In genomic region chr14:24315243-24315806, GRCh38 we compare ENCODE assay signal across 19 cellular contexts. TPM values are rescaled to one million over a fixed set of nuclear protein-coding genes. Genes with fewer than 3 reads are reported as not detected.
DNase-seq lines count a peak whose midpoint lies in the region; ATAC-seq, FAIRE-seq and TF ChIP-seq lines count a peak whose summit lies in the region.
"Had no signal": no experiment of that assay in that cellular context is flagged by ENCODE, and none has a peak within 500 bp of the region (broad histone marks: within the 10 kb centered on the region; RNA-seq: fewer than 3 reads in every experiment).

No MANE protein-coding gene starts in this region.

- TF ChIP-seq POLR2A in K562 (conservative IDR thresholded peaks at IDR 0.05) (no peak), suprapubic skin (IDR thresholded peaks at IDR 0.05) (no peak)

- peak overlapping the region; percentile 65 for H3K27ac Mint-ChIP-seq in activated CD4-positive, alpha-beta T cell treated with anti-CD3 and anti-CD28 coated beads, Interleukin-2, amount 10 ng/mL, durations not matched to agents 24 days and 14 days
- H3K27ac Mint-ChIP-seq: activated T-cell treated with anti-CD3 and anti-CD28 coated beads, Interleukin-2, amount 50 U/mL, for 72 hours; memory B cell had no signal

- H3K9me3 Mint-ChIP-seq in activated CD4-positive, alpha-beta T cell treated with anti-CD3 and anti-CD28 coated beads, Interleukin-2, amount 10 ng/mL, durations not matched to agents 24 days and 14 days: no peaks in the 10 kb centered on the region
- H3K9me3 Mint-ChIP-seq: activated T-cell treated with anti-CD3 and anti-CD28 coated beads, Interleukin-2, amount 50 U/mL, for 72 hours; memory B cell had no signal

- H3K4me1 Mint-ChIP-seq in activated CD4-positive, alpha-beta T cell treated with anti-CD3 and anti-CD28 coated beads, Interleukin-2, amount 10 ng/mL, durations not matched to agents 24 days and 14 days: peaks cover 55% of the 10 kb centered on the region

- CTCF ChIA-PET in K562 (lab: Yijun Ruan, JAX; ENCODE audit: low intra/inter-chr PET ratio): no interaction called here

- TF ChIP-seq RAD21 in K562 (CRISPR knock-in tag; conservative IDR thresholded peaks at IDR 0.05 in 1 of 2, IDR thresholded peaks at IDR 0.05 in 1 of 2): no peak

- no TSS peak for BruUV-seq in K562 (replicated peaks; lab: Mats Ljungman, UMichigan)

- H2AFZ ChIP-seq in K562 (ENCODE audit: low read depth, low read length): peak overlapping the region; percentile 83; the same call in 1 of the 2 replicates

- H3K9ac ChIP-seq in K562 (ENCODE audit: insufficient read depth in 1 of 2, low read depth in 2 of 2, low read length in 2 of 2): 0 out of 4 replicates have a peak overlapping the region, but pooled peaks of 1 of the 2 experiments have one; percentile 11

- no peak for TF ChIP-seq EP300 in K562 (IDR thresholded peaks at IDR 0.05; ENCODE audit: low read length)
- TF ChIP-seq EP300 in suprapubic skin (IDR thresholded peaks at IDR 0.05): no peak

- peak overlapping the region; percentile 71; the same call in 2 of the 3 replicates for H3K27ac ChIP-seq in K562 (ENCODE audit: extremely low read depth, low read depth, low read length)
- peak overlapping the region; percentile 64 for H3K27ac ChIP-seq in suprapubic skin
- H3K27ac ChIP-seq: ovary, thoracic aorta had no signal

- H3K36me3 ChIP-seq in K562 (ENCODE audit: control insufficient read depth, insufficient read depth, low read length) (peaks cover 5% of the 10 kb centered on the region; the same call in 1 of the 3 replicates), suprapubic skin (no peaks in the 10 kb centered on the region)
- H3K36me3 ChIP-seq: ovary, thoracic aorta had no signal

- H3K9me3 ChIP-seq in K562 (replicated peaks; ENCODE audit: control insufficient read depth, insufficient read depth, low read depth, low read length) (no peaks in the 10 kb centered on the region), mononuclear cell (ENCODE audit: low read depth, low read length) (no peaks in the 10 kb centered on the region), suprapubic skin (no peaks in the 10 kb centered on the region)
- H3K9me3 ChIP-seq: ovary, thoracic aorta had no signal

- H3K27me3 ChIP-seq in K562 (ENCODE audit: control insufficient read depth in 2 of 2, insufficient read depth in 2 of 2, low read length in 2 of 2) (no peaks in the 10 kb centered on the region), mononuclear cell (ENCODE audit: insufficient read depth, low read length) (no peaks in the 10 kb centered on the region), suprapubic skin (no peaks in the 10 kb centered on the region)
- H3K27me3 ChIP-seq: ovary had no signal

- no peak for FAIRE-seq in K562 (lab: Jason Lieb, UNC)
- FAIRE-seq: A204.1 had no signal

- peak overlapping the region; percentile 86 for H3K4me3 Mint-ChIP-seq in activated CD4-positive, alpha-beta T cell treated with anti-CD3 and anti-CD28 coated beads, Interleukin-2, amount 10 ng/mL, durations not matched to agents 24 days and 14 days
- H3K4me3 Mint-ChIP-seq: memory B cell had no signal

- POLR2A ChIA-PET in K562 (lab: Yijun Ruan, JAX): interaction anchor here (0.6 to 1.2 kb wide), 5 partner anchors 9 to 213 kb away, joined by 3 to 5 read pairs (median 3); partner anchors contain the start of genes DHRS1 and NOP9

- H3K36me3 Mint-ChIP-seq in activated CD4-positive, alpha-beta T cell treated with anti-CD3 and anti-CD28 coated beads, Interleukin-2, amount 10 ng/mL, durations not matched to agents 24 days and 14 days (ENCODE audit: low read depth): peaks cover 22% of the 10 kb centered on the region
- H3K36me3 Mint-ChIP-seq: memory B cell had no signal

- peak overlapping the region; percentile 60 for H3K4me2 ChIP-seq in K562 (ENCODE audit: insufficient read depth, low read length)

- in situ Hi-C loops in K562 (cut with MboI): no loop called here

- H3K27me3 Mint-ChIP-seq in activated CD4-positive, alpha-beta T cell treated with anti-CD3 and anti-CD28 coated beads, Interleukin-2, amount 10 ng/mL, durations not matched to agents 24 days and 14 days: peaks cover 6% of the 10 kb centered on the region

- no peak for TF ChIP-seq CTCF in K562 (IDR thresholded peaks at IDR 0.05 in 2 of 3, conservative IDR thresholded peaks at IDR 0.05 in 1 of 3; ENCODE audit: insufficient read depth in 2 of 3, low read depth in 1 of 3, low read length in 3 of 3)
- TF ChIP-seq CTCF in suprapubic skin (IDR thresholded peaks at IDR 0.05): no peak

- no peaks in the 10 kb centered on the region for H4K20me1 ChIP-seq in K562 (replicated peaks; ENCODE audit: control insufficient read depth, insufficient read depth, low read length)

- no peak for DNase-seq in activated CD4-positive, alpha-beta T cell treated with anti-CD3 and anti-CD28 coated beads, Interleukin-2, amount 10 ng/mL, durations not matched to agents 24 days and 14 days
- DNase-seq in activated CD4-positive, alpha-beta T cell treated with anti-CD3 and anti-CD28 coated beads, Interleukin-2, amount 50 U/mL, for 4 hours: no peak
- no peak for DNase-seq in K562 (ENCODE audit: extremely low read depth in 1 of 4, low spot score in 3 of 4)
- DNase-seq in suprapubic skin (ENCODE audit: low spot score in 2 of 2): no peak
- DNase-seq in iPS-NIHi11 (ENCODE audit: low spot score): no peak
- no peak for DNase-seq in NCI-H2107 treated with DMSO at 0.1 percent for 48 hours (lab: John Stamatoyannopoulos, UW; ENCODE audit: unreplicated experiment)
- DNase-seq: activated CD4-positive, alpha-beta T cell treated with anti-CD3 and anti-CD28 coated beads for 1 hour; activated T-cell treated with anti-CD3 and anti-CD28 coated beads, Interleukin-2, amount 50 U/mL, for 72 hours; cortex of kidney; Kasumi-1; NCI-H146; stimulated activated CD4-positive, alpha-beta T cell treated with anti-CD3 and anti-CD28 coated beads, Interleukin-15, amount 100 ng/mL, for 24 hours had no signal

- H3K79me2 ChIP-seq in K562 (ENCODE audit: control insufficient read depth, insufficient read depth, low read length): no peaks in the 10 kb centered on the region

- H3K4me3 ChIP-seq in K562: no peak overlapping the region
- H3K4me3 ChIP-seq in mononuclear cell (ENCODE audit: low read length): peak overlapping the region; percentile 34
- H3K4me3 ChIP-seq in suprapubic skin: no peak overlapping the region
- H3K4me3 ChIP-seq: ovary, thoracic aorta had no signal

- H3K4me1 ChIP-seq in K562 (replicated peaks in 1 of 2; ENCODE audit: control insufficient read depth in 2 of 2, insufficient read depth in 2 of 2, low read length in 2 of 2) (peaks cover 20 to 30% of the 10 kb centered on the region in 2 experiments), mononuclear cell (ENCODE audit: insufficient read depth, low read length) (peaks cover 89% of the 10 kb centered on the region), suprapubic skin (peaks cover 69% of the 10 kb centered on the region)

- intact Hi-C loops in activated CD4-positive, alpha-beta T cell treated with anti-CD3 and anti-CD28 coated beads, Interleukin-2, amount 10 ng/mL, durations not matched to agents 24 days and 14 days (cut with micrococcal nuclease): no loop called here
- intact Hi-C loops in K562 (cut with micrococcal nuclease): no loop called here

- WGBS in K562 (ENCODE audit: insufficient coverage, low coverage, missing lambda C conversion rate): 70% methylated on average over 10 of the region's 10 CpGs
- 71% methylated on average over 10 of the region's 10 CpGs for WGBS in suprapubic skin

- no peaks in the 10 kb centered on the region for H3K9me1 ChIP-seq in K562 (ENCODE audit: control insufficient read depth, insufficient read depth, low read length)

- ATAC-seq in K562 (peak; percentile 33; the same call in 2 of the 3 replicates), HG03439 (IDR thresholded peaks at IDR 0.05; ENCODE audit: unreplicated experiment) (no peak)
- ATAC-seq: activated T-cell treated with anti-CD3 and anti-CD28 coated beads, Interleukin-2, amount 50 U/mL, for 72 hours had no signal

RNA-seq across cellular contexts. Expression of gene LTB4R, which starts 4.0 kb away (rescaled TPM):
- total RNA-seq in activated CD4-positive, alpha-beta T cell treated with anti-CD3 and anti-CD28 coated beads, Interleukin-2, amount 10 ng/mL, durations not matched to agents 24 days and 14 days: 12.2 and 14.2 TPM in 2 replicates
- total RNA-seq in K562 (2011; cell fraction: chromatin; rRNA removed; ENCODE audit: low replicate concordance): 33.2 and 49.2 TPM in 2 replicates
- total RNA-seq in K562 (2011; cell fraction: nucleolus; rRNA removed): 24.1 and 29.2 TPM in 2 replicates
- total RNA-seq in K562 (2011; cell fraction: nucleoplasm; rRNA removed): 31.0 and 48.7 TPM in 2 replicates
- 2.8 and 3.6 TPM in 2 replicates for total RNA-seq in K562 (2014; rRNA removed)
- total RNA-seq in K562 (2014; rRNA removed; fragmentation: Illumina TruSeq; extraction: Trizol): 1.7 and 1.8 TPM in 2 replicates
- 2.1 and 2.3 TPM in 2 replicates for total RNA-seq in K562 (2015; rRNA removed; fragmentation: Illumina TruSeq; extraction: Trizol)
- total RNA-seq in K562 (2021): 3.7 and 7.0 TPM in 2 replicates
- 4.0 and 4.3 TPM in 2 replicates for polyA plus RNA-seq in K562 (2011; rRNA removed)
- 1.9 and 3.5 TPM in 2 replicates for polyA plus RNA-seq in K562 (2011; cell fraction: cytosol; rRNA removed)
- 50.4 and 117 TPM in 2 replicates for polyA plus RNA-seq in K562 (2011; cell fraction: nucleus; rRNA removed)
- 4.5 and 8.0 TPM in 2 replicates for polyA plus RNA-seq in K562 (2012)
- polyA plus RNA-seq in K562 (2014; fragmentation: Illumina TruSeq; extraction: Trizol): 4.4 and 4.8 TPM in 2 replicates
- under 1 TPM; 0.38 to 0.61 TPM for polyA plus RNA-seq in K562 (2014; fragmentation: Nextera tagmentation; extraction: Ambion mirVana)
- polyA plus RNA-seq in K562 (2014; rRNA removed): 10.5 and 11.4 TPM in 2 replicates
- 2.3 and 3.0 TPM in 2 replicates for polyA minus RNA-seq in K562 (2011; rRNA and poly(A)+ RNA removed)
- 1.1 and 1.4 TPM in 2 replicates for polyA minus RNA-seq in K562 (2011; cell fraction: cytosol; rRNA and poly(A)+ RNA removed)
- polyA minus RNA-seq in K562 (2011; cell fraction: nucleus; rRNA and poly(A)+ RNA removed): 6.9 and 10.2 TPM in 2 replicates
- total RNA-seq in mononuclear cell: 12.5 TPM
- 100 to 1,000 TPM in 2 of 4 donors, 10 to 100 TPM in 2; 83.1 to 137 (median 117) TPM for total RNA-seq in suprapubic skin

RNA-seq across cellular contexts. Expression of gene LTB4R2, which starts 5.4 kb away (rescaled TPM):
- 9.6 and 11.0 TPM in 2 replicates for total RNA-seq in activated CD4-positive, alpha-beta T cell treated with anti-CD3 and anti-CD28 coated beads, Interleukin-2, amount 10 ng/mL, durations not matched to agents 24 days and 14 days
- total RNA-seq in K562 (2011; cell fraction: chromatin; rRNA removed; ENCODE audit: low replicate concordance): 25.8 and 60.8 TPM in 2 replicates
- 33.2 and 38.2 TPM in 2 replicates for total RNA-seq in K562 (2011; cell fraction: nucleolus; rRNA removed)
- 30.5 and 42.4 TPM in 2 replicates for total RNA-seq in K562 (2011; cell fraction: nucleoplasm; rRNA removed)
- total RNA-seq in K562 (2014; rRNA removed) (3.9 and 5.8 TPM in 2 replicates), K562 (2014; rRNA removed; fragmentation: Illumina TruSeq; extraction: Trizol) (2.1 and 2.4 TPM in 2 replicates), K562 (2015; rRNA removed; fragmentation: Illumina TruSeq; extraction: Trizol) (2.5 and 3.1 TPM in 2 replicates), K562 (2021) (6.9 and 9.4 TPM in 2 replicates), mononuclear cell (12.6 TPM), suprapubic skin (100 to 1,000 TPM; 131 to 184 (median 156) TPM)
- polyA plus RNA-seq in K562 (2011; rRNA removed) (2.5 and 3.2 TPM in 2 replicates), K562 (2014; fragmentation: Illumina TruSeq; extraction: Trizol) (2.6 and 2.7 TPM in 2 replicates), K562 (2014; fragmentation: Nextera tagmentation; extraction: Ambion mirVana) (under 1 TPM in 1 of 2 experiments, not detected in 1; 0.03 TPM), K562 (2014; rRNA removed) (8.6 and 11.6 TPM in 2 replicates)
- 1.4 and 6.0 TPM in 2 replicates for polyA plus RNA-seq in K562 (2011; cell fraction: cytosol; rRNA removed)
- polyA plus RNA-seq in K562 (2011; cell fraction: nucleus; rRNA removed): 25.2 and 64.2 TPM in 2 replicates
- 4.0 and 6.3 TPM in 2 replicates for polyA plus RNA-seq in K562 (2012)
- 2.2 and 2.5 TPM in 2 replicates for polyA minus RNA-seq in K562 (2011; rRNA and poly(A)+ RNA removed)
- polyA minus RNA-seq in K562 (2011; cell fraction: cytosol; rRNA and poly(A)+ RNA removed): 1.6 and 3.3 TPM in 2 replicates
- polyA minus RNA-seq in K562 (2011; cell fraction: nucleus; rRNA and poly(A)+ RNA removed): 15.0 and 20.1 TPM in 2 replicates

RNA-seq across cellular contexts. Expression of gene CIDEB, which starts 7.5 kb away (rescaled TPM):
- total RNA-seq in activated CD4-positive, alpha-beta T cell treated with anti-CD3 and anti-CD28 coated beads, Interleukin-2, amount 10 ng/mL, durations not matched to agents 24 days and 14 days: 21.8 and 22.2 TPM in 2 replicates
- total RNA-seq in K562 (2011; cell fraction: chromatin; rRNA removed; ENCODE audit: low replicate concordance): 0.42 and 0.53 TPM in 2 replicates
- total RNA-seq in K562 (2011; cell fraction: nucleolus; rRNA removed): not detected in 2 replicates
- 0.38 and 0.51 TPM in 2 replicates for total RNA-seq in K562 (2011; cell fraction: nucleoplasm; rRNA removed)
- total RNA-seq in K562 (2014; rRNA removed): not detected in 2 replicates
- total RNA-seq in K562 (2014; rRNA removed; fragmentation: Illumina TruSeq; extraction: Trizol): not detected in 2 replicates
- total RNA-seq in K562 (2015; rRNA removed; fragmentation: Illumina TruSeq; extraction: Trizol): not detected in 2 replicates
- total RNA-seq in K562 (2021): 0.07 and 0.35 TPM in 2 replicates
- 0.04 and 0.14 TPM in 2 replicates for polyA plus RNA-seq in K562 (2011; rRNA removed)
- 0.03 TPM in 2 replicates for polyA plus RNA-seq in K562 (2011; cell fraction: cytosol; rRNA removed)
- polyA plus RNA-seq in K562 (2011; cell fraction: nucleus; rRNA removed): 0.16 and 0.20 TPM in 2 replicates
- polyA plus RNA-seq in K562 (2012): 0.04 and 0.20 TPM in 2 replicates
- 0.07 and 0.14 TPM in 2 replicates for polyA plus RNA-seq in K562 (2014; fragmentation: Illumina TruSeq; extraction: Trizol)
- under 1 TPM; 0.03 to 0.35 TPM for polyA plus RNA-seq in K562 (2014; fragmentation: Nextera tagmentation; extraction: Ambion mirVana)
- 0.11 and 0.18 TPM in 2 replicates for polyA plus RNA-seq in K562 (2014; rRNA removed)
- not detected in 2 replicates for polyA minus RNA-seq in K562 (2011; rRNA and poly(A)+ RNA removed)
- not detected in 2 replicates for polyA minus RNA-seq in K562 (2011; cell fraction: cytosol; rRNA and poly(A)+ RNA removed)
- polyA minus RNA-seq in K562 (2011; cell fraction: nucleus; rRNA and poly(A)+ RNA removed): 0.22 TPM in 1 of 2 replicates, not detected in the other
- total RNA-seq in mononuclear cell: 14.4 TPM
- total RNA-seq in suprapubic skin: 10 to 100 TPM; 23.4 to 32.7 (median 31.7) TPM
- total RNA-seq: NCI-H460 had no signal

RNA-seq across cellular contexts. Expression of gene NOP9, which starts 15.7 kb away (rescaled TPM):
- total RNA-seq in activated CD4-positive, alpha-beta T cell treated with anti-CD3 and anti-CD28 coated beads, Interleukin-2, amount 10 ng/mL, durations not matched to agents 24 days and 14 days: 48.3 and 52.2 TPM in 2 replicates
- total RNA-seq in K562 (2011; cell fraction: chromatin; rRNA removed; ENCODE audit: low replicate concordance): 50.7 and 102 TPM in 2 replicates
- 45.0 and 47.0 TPM in 2 replicates for total RNA-seq in K562 (2011; cell fraction: nucleolus; rRNA removed)
- 49.6 and 66.3 TPM in 2 replicates for total RNA-seq in K562 (2011; cell fraction: nucleoplasm; rRNA removed)
- 15.0 and 19.9 TPM in 2 replicates for total RNA-seq in K562 (2014; rRNA removed)
- 16.7 and 17.8 TPM in 2 replicates for total RNA-seq in K562 (2014; rRNA removed; fragmentation: Illumina TruSeq; extraction: Trizol)
- total RNA-seq in K562 (2015; rRNA removed; fragmentation: Illumina TruSeq; extraction: Trizol): 16.7 and 18.2 TPM in 2 replicates
- 25.0 and 27.9 TPM in 2 replicates for total RNA-seq in K562 (2021)
- 10.6 and 11.8 TPM in 2 replicates for polyA plus RNA-seq in K562 (2011; rRNA removed)
- polyA plus RNA-seq in K562 (2011; cell fraction: cytosol; rRNA removed): 13.3 and 16.7 TPM in 2 replicates
- 37.6 and 66.7 TPM in 2 replicates for polyA plus RNA-seq in K562 (2011; cell fraction: nucleus; rRNA removed)
- polyA plus RNA-seq in K562 (2012): 15.3 and 17.2 TPM in 2 replicates
- polyA plus RNA-seq in K562 (2014; fragmentation: Illumina TruSeq; extraction: Trizol): 19.6 and 20.7 TPM in 2 replicates
- polyA plus RNA-seq in K562 (2014; fragmentation: Nextera tagmentation; extraction: Ambion mirVana): 1 to 10 TPM; 1.0 to 1.2 TPM
- 15.1 and 15.5 TPM in 2 replicates for polyA plus RNA-seq in K562 (2014; rRNA removed)
- polyA minus RNA-seq in K562 (2011; rRNA and poly(A)+ RNA removed): 18.8 and 21.4 TPM in 2 replicates
- 14.5 and 18.1 TPM in 2 replicates for polyA minus RNA-seq in K562 (2011; cell fraction: cytosol; rRNA and poly(A)+ RNA removed)
- 24.8 and 27.7 TPM in 2 replicates for polyA minus RNA-seq in K562 (2011; cell fraction: nucleus; rRNA and poly(A)+ RNA removed)
- total RNA-seq in mononuclear cell: 11.2 TPM
- total RNA-seq in suprapubic skin: 10 to 100 TPM; 19.8 to 31.2 (median 21.2) TPM

RNA-seq across cellular contexts. Expression of gene DHRS1, which starts 15.7 kb away (rescaled TPM):
- total RNA-seq in activated CD4-positive, alpha-beta T cell treated with anti-CD3 and anti-CD28 coated beads, Interleukin-2, amount 10 ng/mL, durations not matched to agents 24 days and 14 days: 10.1 and 10.3 TPM in 2 replicates
- total RNA-seq in K562 (2011; cell fraction: chromatin; rRNA removed; ENCODE audit: low replicate concordance): 37.2 and 51.5 TPM in 2 replicates
- total RNA-seq in K562 (2011; cell fraction: nucleolus; rRNA removed): 36.6 and 41.2 TPM in 2 replicates
- 36.5 and 42.4 TPM in 2 replicates for total RNA-seq in K562 (2011; cell fraction: nucleoplasm; rRNA removed)
- total RNA-seq in K562 (2014; rRNA removed): 7.3 and 9.3 TPM in 2 replicates
- 5.7 and 8.2 TPM in 2 replicates for total RNA-seq in K562 (2014; rRNA removed; fragmentation: Illumina TruSeq; extraction: Trizol)
- total RNA-seq in K562 (2015; rRNA removed; fragmentation: Illumina TruSeq; extraction: Trizol): 9.5 and 9.7 TPM in 2 replicates
- total RNA-seq in K562 (2021): 17.8 and 21.1 TPM in 2 replicates
- polyA plus RNA-seq in K562 (2011; rRNA removed): 12.7 and 19.8 TPM in 2 replicates
- polyA plus RNA-seq in K562 (2011; cell fraction: cytosol; rRNA removed): 41.2 and 42.4 TPM in 2 replicates
- 124 and 145 TPM in 2 replicates for polyA plus RNA-seq in K562 (2011; cell fraction: nucleus; rRNA removed)
- polyA plus RNA-seq in K562 (2012): 19.5 and 28.4 TPM in 2 replicates
- 16.8 and 19.3 TPM in 2 replicates for polyA plus RNA-seq in K562 (2014; fragmentation: Illumina TruSeq; extraction: Trizol)
- 10 to 100 TPM; 32.2 to 33.6 TPM for polyA plus RNA-seq in K562 (2014; fragmentation: Nextera tagmentation; extraction: Ambion mirVana)
- 13.3 and 14.6 TPM in 2 replicates for polyA plus RNA-seq in K562 (2014; rRNA removed)
- polyA minus RNA-seq in K562 (2011; rRNA and poly(A)+ RNA removed): 20.2 and 23.5 TPM in 2 replicates
- 10.8 and 14.4 TPM in 2 replicates for polyA minus RNA-seq in K562 (2011; cell fraction: cytosol; rRNA and poly(A)+ RNA removed)
- 14.4 and 17.9 TPM in 2 replicates for polyA minus RNA-seq in K562 (2011; cell fraction: nucleus; rRNA and poly(A)+ RNA removed)
- total RNA-seq in mononuclear cell: 10.4 TPM
- total RNA-seq in suprapubic skin: 100 to 1,000 TPM in 1 of 4 donors, 10 to 100 TPM in 3; 49.0 to 101 (median 82.1) TPM

Comparison
In these comparisons a context has a peak if more than half of its experiments do, and no peak if none do; other contexts are left out.
1. RNA of gene CIDEB, which starts 7.5 kb away (total RNA-seq): 23.4 to 32.7 TPM in suprapubic skin, 21.8 to 22.2 TPM in activated CD4-positive, alpha-beta T cell treated with anti-CD3 and anti-CD28 coated beads, Interleukin-2, amount 10 ng/mL, durations not matched to agents 24 days and 14 days and 14.4 TPM in mononuclear cell (single experiment); 0.07 to 0.53 TPM in K562; every median in the first group is over 10 times any median in the second.